ENCODE assay signal across 23 cellular contexts in genomic region chr5:155711882-155712281, GRCh38.
"Had no signal": no experiment of that assay in that cellular context is flagged by ENCODE, and none has a peak within 500 bp of the region (broad histone marks: within the 10 kb centered on the region; RNA-seq: fewer than 3 reads in every experiment).

No MANE protein-coding gene starts in this region.

- DNase-seq: IMR-90, Karpas-422, KG1, MG63, NCI-H1105, NCI-H1417, NCI-H1436 treated with DMSO at 0.1 percent for 48 hours, NCI-H1694, NCI-H187 treated with DMSO at 0.1 percent for 48 hours, NCI-H2029 treated with DMSO at 0.1 percent for 48 hours, NCI-H2171, NCI-H226, NCI-H446, NCI-H510A, NCI-H524 treated with DMSO at 0.1 percent for 48 hours, NCI-H69, NCI-H774, OCI-M1, PC-9, Peyer's patch, SHP77 treated with DMSO at 0.1 percent for 48 hours, SJCRH30, T-helper 1 cell had no signal
